Comparison of ENCODE assay signal across 14 cellular contexts in genomic region chr3:38040400-38040799, GRCh38. TPM values are rescaled to one million over a fixed set of nuclear protein-coding genes. Genes with fewer than 3 reads are reported as not detected.
DNase-seq lines count a peak whose midpoint lies in the region; ATAC-seq, FAIRE-seq and TF ChIP-seq lines count a peak whose summit lies in the region.
"Had no signal": no experiment of that assay in that cellular context is flagged by ENCODE, and none has a peak within 500 bp of the region (broad histone marks: within the 10 kb centered on the region; RNA-seq: fewer than 3 reads in every experiment).

No MANE protein-coding gene starts in this region.

- CTCF ChIA-PET in activated CD8-positive, alpha-beta T cell treated with anti-CD3 and anti-CD28 coated beads, Interleukin-2, amount 10 ng/mL, durations not matched to agents 7 days and 5 days (lab: Charles Lee), result interaction anchor here (1.4 to 2.4 kb wide), 4 partner anchors 35 to 185 kb away, joined by 3 to 12 read pairs (median 9); no protein-coding TSS in a partner anchor

- H3K27ac Mint-ChIP-seq in activated CD8-positive, alpha-beta T cell treated with anti-CD3 and anti-CD28 coated beads, Interleukin-2, amount 10 ng/mL, durations not matched to agents 7 days and 5 days, result peak overlapping the region; percentile 96
- no peak overlapping the region for H3K27ac Mint-ChIP-seq in stimulated activated naive CD8-positive, alpha-beta T cell treated with anti-CD3 and anti-CD28 coated beads, Interleukin-15, amount 100 ng/mL, for 72 hours

- peaks cover 16% of the 10 kb centered on the region for H3K4me1 ChIP-seq in keratinocyte (ENCODE audit: control insufficient read depth, extremely low read depth, insufficient read depth, low read length)

- H3K4me3 ChIP-seq in keratinocyte (ENCODE audit: control insufficient read depth in 2 of 3, extremely low read depth in 1 of 3, insufficient read depth in 2 of 3, low read depth in 1 of 3, low read length in 3 of 3), result no peak overlapping the region
- H3K4me3 ChIP-seq: K562 had no signal

- H3K4me2 ChIP-seq in keratinocyte (ENCODE audit: control insufficient read depth, extremely low read depth, insufficient read depth, low read depth, low read length), result peak overlapping the region; percentile 10

- POLR2A ChIA-PET in activated CD8-positive, alpha-beta T cell treated with anti-CD3 and anti-CD28 coated beads, Interleukin-2, amount 10 ng/mL, durations not matched to agents 7 days and 5 days (lab: Charles Lee), result interaction anchor here (2.7 kb wide), 1 partner anchor 125 kb away, joined by 13 read pairs; the partner anchor contains the start of gene OXSR1

- no peaks in the 10 kb centered on the region for H4K20me1 ChIP-seq in keratinocyte (ENCODE audit: control insufficient read depth, extremely low read depth, insufficient read depth, low read length)

- dilution Hi-C loops in keratinocyte (cut with MboI; ENCODE audit: extremely low pct_ligation_motif_present, low sequenced_read_pairs), result no loop called here

- peaks cover 5% of the 10 kb centered on the region for H3K36me3 Mint-ChIP-seq in activated T-cell treated with anti-CD3 and anti-CD28 coated beads, Interleukin-2, amount 50 U/mL, for 4 hours (ENCODE audit: insufficient read depth)
- H3K36me3 Mint-ChIP-seq in activated CD8-positive, alpha-beta T cell treated with anti-CD3 and anti-CD28 coated beads, Interleukin-2, amount 10 ng/mL, durations not matched to agents 7 days and 5 days (ENCODE audit: low read depth), result peaks cover 6% of the 10 kb centered on the region

- H3K27me3 ChIP-seq in keratinocyte (ENCODE audit: control insufficient read depth, extremely low read depth, insufficient read depth, low read length), result no peaks in the 10 kb centered on the region

- no peak overlapping the region for H3K27ac ChIP-seq in keratinocyte (ENCODE audit: control insufficient read depth, insufficient read depth, low read length)

- H3K36me3 ChIP-seq in keratinocyte (ENCODE audit: control insufficient read depth in 2 of 2, extremely low read depth in 1 of 2, insufficient read depth in 2 of 2, low read length in 2 of 2), result no peaks in the 10 kb centered on the region

- H3K27me3 Mint-ChIP-seq in activated T-cell treated with anti-CD3 and anti-CD28 coated beads, Interleukin-2, amount 50 U/mL, for 4 hours (ENCODE audit: low read depth), result no peaks in the 10 kb centered on the region
- H3K27me3 Mint-ChIP-seq in activated CD8-positive, alpha-beta T cell treated with anti-CD3 and anti-CD28 coated beads, Interleukin-2, amount 10 ng/mL, durations not matched to agents 7 days and 5 days (ENCODE audit: low read depth), result peaks cover 4% of the 10 kb centered on the region
- H3K27me3 Mint-ChIP-seq in stimulated activated naive CD8-positive, alpha-beta T cell treated with anti-CD3 and anti-CD28 coated beads, Interleukin-15, amount 100 ng/mL, for 72 hours, result peaks cover 7% of the 10 kb centered on the region

- no peak overlapping the region for H3K9ac ChIP-seq in keratinocyte (ENCODE audit: control insufficient read depth, extremely low read depth, insufficient read depth, low read length)

- H3K79me2 ChIP-seq in keratinocyte (ENCODE audit: control insufficient read depth, insufficient read depth, low read length), result no peaks in the 10 kb centered on the region

- peaks cover 38% of the 10 kb centered on the region for H3K4me1 Mint-ChIP-seq in activated T-cell treated with anti-CD3 and anti-CD28 coated beads, Interleukin-2, amount 50 U/mL, for 4 hours (ENCODE audit: low read depth)
- H3K4me1 Mint-ChIP-seq in activated CD8-positive, alpha-beta T cell treated with anti-CD3 and anti-CD28 coated beads, Interleukin-2, amount 10 ng/mL, durations not matched to agents 7 days and 5 days (ENCODE audit: low read depth), result peaks cover 38% of the 10 kb centered on the region
- peaks cover 34% of the 10 kb centered on the region for H3K4me1 Mint-ChIP-seq in stimulated activated naive CD8-positive, alpha-beta T cell treated with anti-CD3 and anti-CD28 coated beads, Interleukin-15, amount 100 ng/mL, for 72 hours

- peak overlapping the region; percentile 76 for H3K4me3 Mint-ChIP-seq in activated T-cell treated with anti-CD3 and anti-CD28 coated beads, Interleukin-2, amount 50 U/mL, for 4 hours
- peak overlapping the region; percentile 80 for H3K4me3 Mint-ChIP-seq in activated CD8-positive, alpha-beta T cell treated with anti-CD3 and anti-CD28 coated beads, Interleukin-2, amount 10 ng/mL, durations not matched to agents 7 days and 5 days
- H3K4me3 Mint-ChIP-seq in stimulated activated naive CD8-positive, alpha-beta T cell treated with anti-CD3 and anti-CD28 coated beads, Interleukin-15, amount 100 ng/mL, for 72 hours, result peak overlapping the region; percentile 58 to 64

- no peak for ATAC-seq in activated T-cell treated with anti-CD3 and anti-CD28 coated beads, Interleukin-2, amount 50 U/mL, for 4 hours
- ATAC-seq in activated CD8-positive, alpha-beta T cell treated with anti-CD3 and anti-CD28 coated beads, Interleukin-2, amount 10 ng/mL, durations not matched to agents 7 days and 5 days, result no peak
- no peak for ATAC-seq in stimulated activated naive CD8-positive, alpha-beta T cell treated with anti-CD3 and anti-CD28 coated beads, Interleukin-15, amount 100 ng/mL, for 72 hours

- no peak for DNase-seq in activated T-cell treated with anti-CD3 and anti-CD28 coated beads, Interleukin-2, amount 50 U/mL, for 4 hours
- no peak for DNase-seq in activated T-cell treated with anti-CD3 and anti-CD28 coated beads, Interleukin-2, amount 50 U/mL, for 1 hour
- DNase-seq in activated CD8-positive, alpha-beta T cell treated with anti-CD3 and anti-CD28 coated beads, Interleukin-2, amount 10 ng/mL, durations not matched to agents 7 days and 5 days, result no peak
- DNase-seq in keratinocyte (ENCODE audit: low read depth, low spot score) (no peak), HCEC 1CT (no peak), cerebellar cortex (ENCODE audit: low spot score) (no peak), frontal cortex (ENCODE audit: low spot score in 2 of 2) (no peak)
- no peak for DNase-seq in stimulated activated naive CD8-positive, alpha-beta T cell treated with anti-CD3 and anti-CD28 coated beads, Interleukin-15, amount 100 ng/mL, for 72 hours
- DNase-seq: amniotic stem cell, DMS 273 treated with DMSO at 0.1 percent for 48 hours, GOT3, NCI-H1417 treated with DMSO at 0.1 percent for 48 hours, occipital lobe had no signal

- FAIRE-seq in keratinocyte (lab: Jason Lieb, UNC) (no peak), frontal cortex (lab: Jason Lieb, UNC) (no peak)
- FAIRE-seq: K562 had no signal

- no peaks in the 10 kb centered on the region for H3K9me3 ChIP-seq in keratinocyte (ENCODE audit: control insufficient read depth, low read depth, low read length)

- H2AFZ ChIP-seq in keratinocyte (ENCODE audit: control insufficient read depth, low read length), result no peak overlapping the region

- H3K9me1 ChIP-seq in keratinocyte (ENCODE audit: control insufficient read depth, extremely low read depth, insufficient read depth, low read length), result no peaks in the 10 kb centered on the region

- TF ChIP-seq CTCF in keratinocyte (optimal IDR thresholded peaks at IDR 0.05 in 1 of 3, IDR thresholded peaks at IDR 0.05 in 1 of 3, conservative IDR thresholded peaks at IDR 0.05 in 1 of 3; ENCODE audit: extremely low read depth in 1 of 3, insufficient read depth in 2 of 3, low read length in 3 of 3), result no peak

- H3K9me3 Mint-ChIP-seq in activated T-cell treated with anti-CD3 and anti-CD28 coated beads, Interleukin-2, amount 50 U/mL, for 4 hours, result peaks cover 10% of the 10 kb centered on the region
- no peaks in the 10 kb centered on the region for H3K9me3 Mint-ChIP-seq in activated CD8-positive, alpha-beta T cell treated with anti-CD3 and anti-CD28 coated beads, Interleukin-2, amount 10 ng/mL, durations not matched to agents 7 days and 5 days (ENCODE audit: insufficient read depth)
- peaks cover 12 to 15% of the 10 kb centered on the region in 2 donors for H3K9me3 Mint-ChIP-seq in stimulated activated naive CD8-positive, alpha-beta T cell treated with anti-CD3 and anti-CD28 coated beads, Interleukin-15, amount 100 ng/mL, for 72 hours

RNA-seq across cellular contexts. Expression of gene DLEC1, which starts 1.4 kb away (rescaled TPM):
- under 1 TPM; 0.05 to 0.16 (median 0.08) TPM for total RNA-seq in activated T-cell treated with anti-CD3 and anti-CD28 coated beads, Interleukin-2, amount 50 U/mL, for 4 hours
- total RNA-seq in activated CD8-positive, alpha-beta T cell treated with anti-CD3 and anti-CD28 coated beads, Interleukin-2, amount 10 ng/mL, durations not matched to agents 7 days and 5 days, result under 1 TPM; 0.26 to 0.60 TPM
- polyA plus RNA-seq in keratinocyte, result 0.01 to 0.02 TPM in 2 of 3 replicates, not detected in the other
- not detected for polyA plus RNA-seq in keratinocyte (2011; ENCODE audit: low read depth)
- 0.01 TPM in 1 of 2 replicates, not detected in the other for polyA plus RNA-seq in keratinocyte (2011; cell fraction: cytosol; rRNA removed)
- polyA plus RNA-seq in keratinocyte (2011; cell fraction: nucleus; rRNA removed), result 0.08 and 0.11 TPM in 2 replicates
- 0.03 and 0.16 TPM in 2 replicates for polyA plus RNA-seq in keratinocyte (2012; ENCODE audit: low replicate concordance)
- 0.03 TPM in 1 of 3 replicates, not detected in the others for polyA minus RNA-seq in keratinocyte
- polyA minus RNA-seq in keratinocyte (2011; cell fraction: cytosol; rRNA and poly(A)+ RNA removed), result not detected
- not detected in 2 replicates for polyA minus RNA-seq in keratinocyte (2011; cell fraction: nucleus; rRNA and poly(A)+ RNA removed)
- total RNA-seq in frontal cortex, result 0.41 TPM
- total RNA-seq: K562 had no signal

RNA-seq across cellular contexts. Expression of gene PLCD1, which starts 11.0 kb away (rescaled TPM):
- total RNA-seq in activated T-cell treated with anti-CD3 and anti-CD28 coated beads, Interleukin-2, amount 50 U/mL, for 4 hours, result 1 to 10 TPM; 1.8 to 3.4 (median 1.9) TPM
- 10 to 100 TPM in 1 of 2 experiments, 1 to 10 TPM in 1; 9.7 to 10.1 TPM for total RNA-seq in activated CD8-positive, alpha-beta T cell treated with anti-CD3 and anti-CD28 coated beads, Interleukin-2, amount 10 ng/mL, durations not matched to agents 7 days and 5 days
- polyA plus RNA-seq in keratinocyte, result 22.0 to 36.1 TPM (median 26.0 TPM) in 3 replicates
- polyA plus RNA-seq in keratinocyte (2011; ENCODE audit: low read depth), result 85.5 TPM
- polyA plus RNA-seq in keratinocyte (2011; cell fraction: cytosol; rRNA removed), result 26.9 and 36.7 TPM in 2 replicates
- 62.6 and 75.1 TPM in 2 replicates for polyA plus RNA-seq in keratinocyte (2011; cell fraction: nucleus; rRNA removed)
- 30.7 and 70.4 TPM in 2 replicates for polyA plus RNA-seq in keratinocyte (2012; ENCODE audit: low replicate concordance)
- 36.6 to 91.1 TPM (median 43.6 TPM) in 3 replicates for polyA minus RNA-seq in keratinocyte
- polyA minus RNA-seq in keratinocyte (2011; cell fraction: cytosol; rRNA and poly(A)+ RNA removed), result 42.4 TPM
- polyA minus RNA-seq in keratinocyte (2011; cell fraction: nucleus; rRNA and poly(A)+ RNA removed), result 33.6 and 34.4 TPM in 2 replicates
- 4.1 TPM for total RNA-seq in frontal cortex

RNA-seq across cellular contexts. Expression of gene VILL, which starts 49.8 kb away (rescaled TPM):
- total RNA-seq in activated T-cell treated with anti-CD3 and anti-CD28 coated beads, Interleukin-2, amount 50 U/mL, for 4 hours, result 10 to 100 TPM; 15.0 to 16.8 (median 16.6) TPM
- total RNA-seq in activated CD8-positive, alpha-beta T cell treated with anti-CD3 and anti-CD28 coated beads, Interleukin-2, amount 10 ng/mL, durations not matched to agents 7 days and 5 days, result 10 to 100 TPM; 14.6 to 15.1 TPM
- 2.1 to 2.8 TPM (median 2.1 TPM) in 3 replicates for polyA plus RNA-seq in keratinocyte
- polyA plus RNA-seq in keratinocyte (2011; ENCODE audit: low read depth), result 1.9 TPM
- polyA plus RNA-seq in keratinocyte (2011; cell fraction: cytosol; rRNA removed), result 0.96 and 1.7 TPM in 2 replicates
- polyA plus RNA-seq in keratinocyte (2011; cell fraction: nucleus; rRNA removed), result 5.8 and 6.8 TPM in 2 replicates
- polyA plus RNA-seq in keratinocyte (2012; ENCODE audit: low replicate concordance), result 1.8 and 2.2 TPM in 2 replicates
- polyA minus RNA-seq in keratinocyte, result 1.9 to 4.3 TPM (median 2.2 TPM) in 3 replicates
- polyA minus RNA-seq in keratinocyte (2011; cell fraction: cytosol; rRNA and poly(A)+ RNA removed), result 2.3 TPM
- polyA minus RNA-seq in keratinocyte (2011; cell fraction: nucleus; rRNA and poly(A)+ RNA removed), result 4.1 TPM in 2 replicates
- total RNA-seq in frontal cortex, result 9.8 TPM
